Comparison of ENCODE assay signal across 8 cellular contexts in genomic region chr15:40340038-40340739, GRCh38. TPM values are rescaled to one million over a fixed set of nuclear protein-coding genes. Genes with fewer than 3 reads are reported as not detected.
DNase-seq lines count a peak whose midpoint lies in the region; ATAC-seq and TF ChIP-seq lines count a peak whose summit lies in the region.

No MANE protein-coding gene starts in this region.

- CTCF ChIA-PET in activated CD8-positive, alpha-beta T cell treated with anti-CD3 and anti-CD28 coated beads, Interleukin-2, amount 10 ng/mL, durations not matched to agents 7 days and 5 days (lab: Charles Lee), result interaction anchor here (1.3 to 9.3 kb wide), 8 partner anchors 13 to 123 kb away, joined by 3 to 326 read pairs (median 34); partner anchors contain the start of genes INAFM2 and PLCB2
- CTCF ChIA-PET in GM10248 (lab: Yijun Ruan, JAX), result interaction anchor here (0.8 to 16.1 kb wide), 15 partner anchors 12 to 91 kb away, joined by 3 to 263 read pairs (median 29); partner anchors contain the start of genes ANKRD63, DISP2, INAFM2 and IVD

- no peak for TF ChIP-seq CTCF in foreskin keratinocyte (conservative IDR thresholded peaks at IDR 0.05)
- no peak for TF ChIP-seq CTCF in GM10248 (IDR thresholded peaks at IDR 0.05; ENCODE audit: control extremely low read depth, extremely low read depth, low read depth, missing control alignments)

- ATAC-seq in foreskin keratinocyte (peak; percentile 8), esophagus mucosa (no peak)
- ATAC-seq in activated CD8-positive, alpha-beta T cell treated with anti-CD3 and anti-CD28 coated beads, Interleukin-2, amount 10 ng/mL, durations not matched to agents 7 days and 5 days, result no peak

- no peaks in the 10 kb centered on the region for H3K9me3 Mint-ChIP-seq in activated CD8-positive, alpha-beta T cell treated with anti-CD3 and anti-CD28 coated beads, Interleukin-2, amount 10 ng/mL, durations not matched to agents 7 days and 5 days (ENCODE audit: insufficient read depth)

- no peak overlapping the region for H3K27ac Mint-ChIP-seq in activated CD8-positive, alpha-beta T cell treated with anti-CD3 and anti-CD28 coated beads, Interleukin-2, amount 10 ng/mL, durations not matched to agents 7 days and 5 days

- in situ Hi-C loops in SK-MEL-5 (cut with HindIII; ENCODE audit: low pct_unique_long_range_greater_than_20kb, low sequenced_read_pairs), result no loop called here

- H3K27me3 ChIP-seq in foreskin keratinocyte, result no peaks in the 10 kb centered on the region

- POLR2A ChIA-PET in activated CD8-positive, alpha-beta T cell treated with anti-CD3 and anti-CD28 coated beads, Interleukin-2, amount 10 ng/mL, durations not matched to agents 7 days and 5 days (lab: Charles Lee), result interaction anchor here (1.0 kb wide), 1 partner anchor 82 kb away, joined by 3 read pairs; no protein-coding TSS in a partner anchor
- POLR2A ChIA-PET in GM10248 (lab: Yijun Ruan, JAX), result no interaction called here

- DNase-seq in D341Med (ENCODE audit: low spot score) (peak; percentile 73), SK-MEL-5 (ENCODE audit: low read depth, low spot score) (peak; percentile 34), foreskin keratinocyte (peak in 1 of 2 donors; percentile 45), posterior cingulate gyrus (peak in 8 of 10 donors; percentile 46 to 93 (median 52)), GM10248 (ENCODE audit: extremely low spot score) (no peak)
- no peak for DNase-seq in stimulated activated CD8-positive, alpha-beta memory T cell treated with anti-CD3 and anti-CD28 coated beads, Interleukin-4, amount 100 ng/mL, for 48 hours
- DNase-seq in activated CD8-positive, alpha-beta T cell treated with anti-CD3 and anti-CD28 coated beads, Interleukin-2, amount 10 ng/mL, durations not matched to agents 7 days and 5 days, result no peak

- intact Hi-C loops in posterior cingulate gyrus (cut with DNase I), result loop anchor here (5.0 kb wide), 1 partner anchor 67 kb away; the partner anchor contains the start of gene IVD

- peaks cover 40% of the 10 kb centered on the region for H3K4me1 ChIP-seq in foreskin keratinocyte

- peaks cover 13% of the 10 kb centered on the region for H3K4me1 Mint-ChIP-seq in activated CD8-positive, alpha-beta T cell treated with anti-CD3 and anti-CD28 coated beads, Interleukin-2, amount 10 ng/mL, durations not matched to agents 7 days and 5 days (ENCODE audit: low read depth)

- H3K4me3 Mint-ChIP-seq in activated CD8-positive, alpha-beta T cell treated with anti-CD3 and anti-CD28 coated beads, Interleukin-2, amount 10 ng/mL, durations not matched to agents 7 days and 5 days, result no peak overlapping the region

- H3K27ac ChIP-seq in foreskin keratinocyte, result peak overlapping the region; percentile 74

- H3K36me3 Mint-ChIP-seq in activated CD8-positive, alpha-beta T cell treated with anti-CD3 and anti-CD28 coated beads, Interleukin-2, amount 10 ng/mL, durations not matched to agents 7 days and 5 days (ENCODE audit: low read depth), result no peaks in the 10 kb centered on the region

- H3K27me3 Mint-ChIP-seq in activated CD8-positive, alpha-beta T cell treated with anti-CD3 and anti-CD28 coated beads, Interleukin-2, amount 10 ng/mL, durations not matched to agents 7 days and 5 days (ENCODE audit: low read depth), result no peaks in the 10 kb centered on the region

RNA-seq across cellular contexts. Expression of gene CCDC9B, which starts 0.6 kb away (rescaled TPM):
- 5.0 and 5.5 TPM in 2 replicates for total RNA-seq in SK-MEL-5 (2014; rRNA removed; shearing (Covaris generic))
- 4.3 and 4.9 TPM in 2 replicates for polyA plus RNA-seq in SK-MEL-5 (2015; cell fraction: cytosol; rRNA removed)
- 51.2 and 53.9 TPM in 2 replicates for polyA plus RNA-seq in SK-MEL-5 (2015; cell fraction: nucleus; rRNA removed)
- total RNA-seq in foreskin keratinocyte (48.7 and 61.7 TPM in 2 replicates), esophagus mucosa (21.3 TPM)
- polyA plus RNA-seq in foreskin keratinocyte, result 21.3 and 25.0 TPM in 2 replicates
- total RNA-seq in activated CD8-positive, alpha-beta T cell treated with anti-CD3 and anti-CD28 coated beads, Interleukin-2, amount 10 ng/mL, durations not matched to agents 7 days and 5 days, result under 1 TPM; 0.76 to 0.84 TPM

RNA-seq across cellular contexts. Expression of gene PHGR1, which starts 10.6 kb away (rescaled TPM):
- total RNA-seq in SK-MEL-5 (2014; rRNA removed; shearing (Covaris generic)), result not detected in 2 replicates
- not detected in 2 replicates for polyA plus RNA-seq in SK-MEL-5 (2015; cell fraction: cytosol; rRNA removed)
- polyA plus RNA-seq in SK-MEL-5 (2015; cell fraction: nucleus; rRNA removed), result not detected in 2 replicates
- total RNA-seq in foreskin keratinocyte, result not detected in 2 replicates
- not detected in 2 replicates for polyA plus RNA-seq in foreskin keratinocyte
- not detected for total RNA-seq in esophagus mucosa
- not detected for total RNA-seq in activated CD8-positive, alpha-beta T cell treated with anti-CD3 and anti-CD28 coated beads, Interleukin-2, amount 10 ng/mL, durations not matched to agents 7 days and 5 days

RNA-seq across cellular contexts. Expression of gene INAFM2, which starts 16.7 kb away (rescaled TPM):
- 11.5 and 12.3 TPM in 2 replicates for total RNA-seq in SK-MEL-5 (2014; rRNA removed; shearing (Covaris generic))
- polyA plus RNA-seq in SK-MEL-5 (2015; cell fraction: cytosol; rRNA removed), result 11.6 and 17.8 TPM in 2 replicates
- polyA plus RNA-seq in SK-MEL-5 (2015; cell fraction: nucleus; rRNA removed), result 7.5 and 7.6 TPM in 2 replicates
- 15.0 and 17.8 TPM in 2 replicates for total RNA-seq in foreskin keratinocyte
- 16.2 and 19.1 TPM in 2 replicates for polyA plus RNA-seq in foreskin keratinocyte
- 7.1 TPM for total RNA-seq in esophagus mucosa
- total RNA-seq in activated CD8-positive, alpha-beta T cell treated with anti-CD3 and anti-CD28 coated beads, Interleukin-2, amount 10 ng/mL, durations not matched to agents 7 days and 5 days, result 1 to 10 TPM; 8.7 to 9.4 TPM

RNA-seq across cellular contexts. Expression of gene DISP2, which starts 17.8 kb away (rescaled TPM):
- 0.34 and 0.80 TPM in 2 replicates for total RNA-seq in SK-MEL-5 (2014; rRNA removed; shearing (Covaris generic))
- polyA plus RNA-seq in SK-MEL-5 (2015; cell fraction: cytosol; rRNA removed), result 0.65 and 0.84 TPM in 2 replicates
- 0.25 and 0.35 TPM in 2 replicates for polyA plus RNA-seq in SK-MEL-5 (2015; cell fraction: nucleus; rRNA removed)
- total RNA-seq in foreskin keratinocyte (0.65 and 1.5 TPM in 2 replicates), esophagus mucosa (0.28 TPM)
- 1.9 and 6.6 TPM in 2 replicates for polyA plus RNA-seq in foreskin keratinocyte
- total RNA-seq in activated CD8-positive, alpha-beta T cell treated with anti-CD3 and anti-CD28 coated beads, Interleukin-2, amount 10 ng/mL, durations not matched to agents 7 days and 5 days, result 1 to 10 TPM in 1 of 2 experiments, under 1 TPM in 1; 0.82 to 2.6 TPM

RNA-seq across cellular contexts. Expression of gene PLCB2, which starts 32.5 kb away (rescaled TPM):
- total RNA-seq in SK-MEL-5 (2014; rRNA removed; shearing (Covaris generic)), result 1.9 and 3.2 TPM in 2 replicates
- 0.69 and 1.4 TPM in 2 replicates for polyA plus RNA-seq in SK-MEL-5 (2015; cell fraction: cytosol; rRNA removed)
- 4.2 and 6.5 TPM in 2 replicates for polyA plus RNA-seq in SK-MEL-5 (2015; cell fraction: nucleus; rRNA removed)
- total RNA-seq in foreskin keratinocyte, result 1.5 and 1.7 TPM in 2 replicates
- polyA plus RNA-seq in foreskin keratinocyte, result 1.6 and 2.2 TPM in 2 replicates
- 4.2 TPM for total RNA-seq in esophagus mucosa
- total RNA-seq in activated CD8-positive, alpha-beta T cell treated with anti-CD3 and anti-CD28 coated beads, Interleukin-2, amount 10 ng/mL, durations not matched to agents 7 days and 5 days, result 100 to 1,000 TPM; 133 to 160 TPM

Comparison
In these comparisons a context has a peak if more than half of its experiments do, and no peak if none do; other contexts are left out.
1. DNase-seq: peak in D341Med (single experiment), SK-MEL-5 (single experiment) and posterior cingulate gyrus (8 of 10); none in stimulated activated CD8-positive, alpha-beta memory T cell treated with anti-CD3 and anti-CD28 coated beads, Interleukin-4, amount 100 ng/mL, for 48 hours (single experiment), activated CD8-positive, alpha-beta T cell treated with anti-CD3 and anti-CD28 coated beads, Interleukin-2, amount 10 ng/mL, durations not matched to agents 7 days and 5 days (single experiment) and GM10248 (single experiment).